In the genomic region with DNA sequence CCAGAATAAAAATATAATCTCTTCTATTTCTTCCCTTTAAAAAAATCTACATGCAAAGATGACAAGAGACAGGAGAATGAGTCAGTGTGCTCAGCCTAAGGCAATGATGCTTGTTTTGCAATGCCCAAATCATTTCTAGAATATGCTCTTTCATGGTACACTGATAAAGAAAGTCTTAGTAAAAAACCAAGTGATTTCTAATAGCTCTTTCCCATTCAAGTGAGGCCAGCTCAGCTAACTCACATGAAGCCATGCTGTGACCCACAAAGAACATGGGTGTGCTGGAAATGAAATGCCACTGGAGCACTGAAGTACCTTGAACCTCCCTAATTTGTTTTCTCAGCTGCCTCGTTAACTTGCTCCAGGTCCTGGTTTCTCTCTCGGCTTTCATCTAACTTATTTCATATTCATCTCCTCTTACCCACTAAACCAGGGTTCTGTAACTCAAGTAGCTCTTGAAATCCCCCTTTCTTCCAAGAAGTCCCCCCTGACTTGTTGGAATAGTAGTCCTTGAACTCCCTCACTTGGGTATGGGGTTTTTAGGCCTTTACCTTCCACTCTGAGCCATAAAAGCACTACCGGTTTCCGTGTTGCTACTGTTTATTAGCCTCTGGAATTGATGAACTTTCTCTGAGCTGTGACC, we compare ENCODE assay signal across 11 cellular contexts.
DNase-seq lines count a peak whose midpoint lies in the region; ATAC-seq and TF ChIP-seq lines count a peak whose summit lies in the region.
"Had no signal": no experiment of that assay in that cellular context is flagged by ENCODE, and none has a peak within 500 bp of the region (broad histone marks: within the 10 kb centered on the region; RNA-seq: fewer than 3 reads in every experiment).

No MANE protein-coding gene starts in this region.

- POLR2A ChIA-PET in activated CD4-positive, alpha-beta T cell treated with anti-CD3 and anti-CD28 coated beads for 36 hours (lab: Charles Lee), result interaction anchor here (0.5 to 2.0 kb wide), 21 partner anchors 9 to 329 kb away, joined by 3 to 21 read pairs (median 5); a partner anchor contains a TSS
- POLR2A ChIA-PET in CD8-positive, alpha-beta T cell (lab: Charles Lee), result interaction anchor here (0.9 to 2.8 kb wide), 2 partner anchors 9 to 15 kb away, joined by 3 to 10 read pairs; no protein-coding TSS in a partner anchor

- H3K4me3 ChIP-seq in fibroblast of villous mesenchyme (ENCODE audit: low read depth, low read length), result no peak overlapping the region
- H3K4me3 ChIP-seq in CD8-positive, alpha-beta T cell (ENCODE audit: low read depth, low read length), result no peak overlapping the region
- H3K4me3 ChIP-seq: Peyer's patch had no signal

- H3K9me3 Mint-ChIP-seq in activated CD4-positive, alpha-beta T cell treated with anti-CD3 and anti-CD28 coated beads for 36 hours (ENCODE audit: low read depth), result peaks cover 5% of the 10 kb centered on the region
- H3K9me3 Mint-ChIP-seq in CD8-positive, alpha-beta T cell, result no peaks in the 10 kb centered on the region

- TF ChIP-seq CTCF in fibroblast of villous mesenchyme (IDR thresholded peaks at IDR 0.05; ENCODE audit: insufficient read depth, low read depth, low read length), result no peak
- no peak for TF ChIP-seq CTCF in CD8-positive, alpha-beta T cell (IDR thresholded peaks at IDR 0.05)

- peaks cover 70% of the 10 kb centered on the region for H3K36me3 Mint-ChIP-seq in activated CD4-positive, alpha-beta T cell treated with anti-CD3 and anti-CD28 coated beads for 36 hours (ENCODE audit: low read depth)
- H3K36me3 Mint-ChIP-seq in CD8-positive, alpha-beta T cell, result peaks cover 34% of the 10 kb centered on the region

- no peaks in the 10 kb centered on the region for H3K27me3 Mint-ChIP-seq in activated CD4-positive, alpha-beta T cell treated with anti-CD3 and anti-CD28 coated beads for 36 hours
- no peaks in the 10 kb centered on the region for H3K27me3 Mint-ChIP-seq in CD8-positive, alpha-beta T cell (ENCODE audit: low read depth)

- peak overlapping the region; percentile 100 for H3K27ac Mint-ChIP-seq in activated CD4-positive, alpha-beta T cell treated with anti-CD3 and anti-CD28 coated beads for 36 hours
- H3K27ac Mint-ChIP-seq in CD8-positive, alpha-beta T cell, result no peak overlapping the region

- peaks cover 8% of the 10 kb centered on the region for H3K4me1 ChIP-seq in CD8-positive, alpha-beta T cell (ENCODE audit: insufficient read depth, low read length)

- peak overlapping the region; percentile 58 for H3K4me3 Mint-ChIP-seq in activated CD4-positive, alpha-beta T cell treated with anti-CD3 and anti-CD28 coated beads for 36 hours
- H3K4me3 Mint-ChIP-seq in CD8-positive, alpha-beta T cell, result no peak overlapping the region

- no peak overlapping the region for H3K27ac ChIP-seq in CD8-positive, alpha-beta T cell (ENCODE audit: low read depth, low read length)
- H3K27ac ChIP-seq: Peyer's patch had no signal

- intact Hi-C loops in activated CD4-positive, alpha-beta T cell treated with anti-CD3 and anti-CD28 coated beads for 36 hours (cut with DNase I, micrococcal nuclease), result loop anchor here (1.0 to 2.0 kb wide), 7 partner anchors 15 to 191 kb away; a partner anchor contains a TSS
- intact Hi-C loops in CD8-positive, alpha-beta T cell (cut with DNase I, micrococcal nuclease), result no loop called here

- H3K9me3 ChIP-seq in CD8-positive, alpha-beta T cell (ENCODE audit: low read length), result no peaks in the 10 kb centered on the region
- H3K9me3 ChIP-seq: Peyer's patch had no signal

- peaks cover 10% of the 10 kb centered on the region for H3K36me3 ChIP-seq in CD8-positive, alpha-beta T cell (ENCODE audit: insufficient read depth, low read length)

- H3K4me1 Mint-ChIP-seq in activated CD4-positive, alpha-beta T cell treated with anti-CD3 and anti-CD28 coated beads for 36 hours, result peaks cover 88% of the 10 kb centered on the region
- peaks cover 23% of the 10 kb centered on the region for H3K4me1 Mint-ChIP-seq in CD8-positive, alpha-beta T cell (ENCODE audit: low read depth)

- H3K27me3 ChIP-seq in CD8-positive, alpha-beta T cell (ENCODE audit: insufficient read depth, low read length), result no peaks in the 10 kb centered on the region
- H3K27me3 ChIP-seq: Peyer's patch had no signal

- DNase-seq in activated CD4-positive, alpha-beta T cell treated with anti-CD3 and anti-CD28 coated beads for 36 hours, result peak; percentile 73
- no peak for DNase-seq in activated CD4-positive, alpha-beta T cell treated with anti-CD3 and anti-CD28 coated beads, Interleukin-2, amount 50 U/mL, for 4 hours
- DNase-seq in activated T-cell treated with anti-CD3 and anti-CD28 coated beads, Interleukin-2, amount 50 U/mL, for 48 hours, result peak; percentile 58 to 68
- DNase-seq in fibroblast of villous mesenchyme (ENCODE audit: low read depth), result peak; percentile 20
- no peak for DNase-seq in CD8-positive, alpha-beta T cell
- DNase-seq: activated gamma-delta T cell treated with Interleukin-2 at 50 U/mL for 16 hours, NCI-H1436 treated with DMSO at 0.1 percent for 48 hours, Peyer's patch had no signal

- CTCF ChIA-PET in activated CD4-positive, alpha-beta T cell treated with anti-CD3 and anti-CD28 coated beads for 36 hours (lab: Charles Lee), result interaction anchor here (0.6 to 2.5 kb wide), 17 partner anchors 9 to 315 kb away, joined by 3 to 22 read pairs (median 5); a partner anchor contains a TSS
- CTCF ChIA-PET in CD8-positive, alpha-beta T cell (lab: Charles Lee), result interaction anchor here (0.8 to 2.5 kb wide), 2 partner anchors 9 to 12 kb away, joined by 3 to 8 read pairs; no protein-coding TSS in a partner anchor

- peak; percentile 92 for ATAC-seq in activated CD4-positive, alpha-beta T cell treated with anti-CD3 and anti-CD28 coated beads for 36 hours
- ATAC-seq in GM21786 (IDR thresholded peaks at IDR 0.05; ENCODE audit: unreplicated experiment) (peak; percentile 62), GM21825 (IDR thresholded peaks at IDR 0.05; ENCODE audit: unreplicated experiment) (no peak), HG02798 (IDR thresholded peaks at IDR 0.05; ENCODE audit: poor library complexity, unreplicated experiment) (no peak)
- ATAC-seq in CD8-positive, alpha-beta T cell, result no peak

Comparison
In these comparisons a context has a peak if more than half of its experiments do, and no peak if none do; other contexts are left out.
1. DNase-seq: peak in activated CD4-positive, alpha-beta T cell treated with anti-CD3 and anti-CD28 coated beads for 36 hours (single experiment), activated T-cell treated with anti-CD3 and anti-CD28 coated beads, Interleukin-2, amount 50 U/mL, for 48 hours (2 of 2) and fibroblast of villous mesenchyme (single experiment); none in activated CD4-positive, alpha-beta T cell treated with anti-CD3 and anti-CD28 coated beads, Interleukin-2, amount 50 U/mL, for 4 hours (0 of 2) and CD8-positive, alpha-beta T cell (0 of 7).
2. ATAC-seq: peak in activated CD4-positive, alpha-beta T cell treated with anti-CD3 and anti-CD28 coated beads for 36 hours (single experiment) and GM21786 (single experiment); none in GM21825 (single experiment), CD8-positive, alpha-beta T cell (single experiment) and HG02798 (single experiment).
3. intact Hi-C loops: an anchor here in activated CD4-positive, alpha-beta T cell treated with anti-CD3 and anti-CD28 coated beads for 36 hours (1.0 to 2.0 kb wide); none called in CD8-positive, alpha-beta T cell.